Comparison of ENCODE assay signal across 34 cellular contexts in genomic region chr5:94337617-94338016, GRCh38.
"Had no signal": no experiment of that assay in that cellular context is flagged by ENCODE, and none has a peak within 500 bp of the region (broad histone marks: within the 10 kb centered on the region; RNA-seq: fewer than 3 reads in every experiment).

No MANE protein-coding gene starts in this region.

- H3K36me3 ChIP-seq: MG63 had no signal

- H3K27me3 ChIP-seq: MG63 had no signal

- H3K9me3 ChIP-seq: MG63 had no signal

- H3K4me3 ChIP-seq: MG63 had no signal

- DNase-seq: Karpas-422, Kasumi-1, MG63, MM.1S, MV-4-11, NCI-H1048, NCI-H1092, NCI-H1092 treated with DMSO at 0.1 percent for 48 hours, NCI-H1105, NCI-H1105 treated with DMSO at 0.1 percent for 48 hours, NCI-H1417, NCI-H1417 treated with DMSO at 0.1 percent for 48 hours, NCI-H1436, NCI-H1436 treated with DMSO at 0.1 percent for 48 hours, NCI-H146, NCI-H1694, NCI-H1694 treated with DMSO at 0.1 percent for 48 hours, NCI-H187, NCI-H187 treated with DMSO at 0.1 percent for 48 hours, NCI-H1930, NCI-H2029, NCI-H2029 treated with DMSO at 0.1 percent for 48 hours, NCI-H2081, NCI-H2081 treated with DMSO at 0.1 percent for 48 hours, NCI-H2107, NCI-H2171, NCI-H2171 treated with DMSO at 0.1 percent for 48 hours, NCI-H2227 treated with DMSO at 0.1 percent for 48 hours, NCI-H226, NCI-H345, NCI-H446, NCI-H446 treated with DMSO at 0.1 percent for 48 hours, NCI-H510A, NCI-H510A treated with DMSO at 0.1 percent for 48 hours had no signal
